Comparison of ENCODE assay signal across 24 cellular contexts in genomic region chr12:5114436-5114835, GRCh38.
DNase-seq lines count a peak whose midpoint lies in the region; ATAC-seq and TF ChIP-seq lines count a peak whose summit lies in the region.
"Had no signal": no experiment of that assay in that cellular context is flagged by ENCODE, and none has a peak within 500 bp of the region (broad histone marks: within the 10 kb centered on the region; RNA-seq: fewer than 3 reads in every experiment).

No MANE protein-coding gene starts in this region.

- H3K79me2 ChIP-seq in osteoblast (ENCODE audit: insufficient read depth, low read length) = no peaks in the 10 kb centered on the region

- no peak overlapping the region for H3K4me3 ChIP-seq in choroid plexus epithelial cell (ENCODE audit: low read depth, low read length)
- H3K4me3 ChIP-seq in lung = no peak overlapping the region
- H3K4me3 ChIP-seq in osteoblast (ENCODE audit: insufficient read depth, low read length) = no peak overlapping the region
- H3K4me3 ChIP-seq: BLaER1 treated with 17β-estradiol and CSF1 and Interleukin-3, amounts not matched to agents 10 nM and 100 nM; GM23338 had no signal

- TF ChIP-seq CTCF in choroid plexus epithelial cell (conservative IDR thresholded peaks at IDR 0.05; ENCODE audit: low read depth, low read length) (no peak), lung (IDR thresholded peaks at IDR 0.05; ENCODE audit: control extremely low read depth, extremely low read depth) (no peak), osteoblast (IDR thresholded peaks at IDR 0.05; ENCODE audit: extremely low read depth, low read depth, low read length) (no peak)

- H2AFZ ChIP-seq in osteoblast (ENCODE audit: low read length) = no peak overlapping the region
- H2AFZ ChIP-seq: GM23338 had no signal

- H3K9me3 ChIP-seq in lung (ENCODE audit: control insufficient read depth in 2 of 2, insufficient read depth in 1 of 2, low read length in 1 of 2) (no peaks in the 10 kb centered on the region), osteoblast (ENCODE audit: low read depth, low read length) (no peaks in the 10 kb centered on the region)
- H3K9me3 ChIP-seq: BLaER1 treated with 17β-estradiol and CSF1 and Interleukin-3, amounts not matched to agents 10 nM and 100 nM had no signal

- H3K36me3 ChIP-seq in lung (ENCODE audit: control insufficient read depth in 2 of 2, insufficient read depth in 2 of 2, low read length in 2 of 2) (no peaks in the 10 kb centered on the region), osteoblast (ENCODE audit: insufficient read depth, low read length) (no peaks in the 10 kb centered on the region)
- H3K36me3 ChIP-seq: BLaER1 treated with 17β-estradiol and CSF1 and Interleukin-3, amounts not matched to agents 10 nM and 100 nM had no signal

- H3K4me2 ChIP-seq in osteoblast (ENCODE audit: insufficient read depth, low read length) = no peak overlapping the region
- H3K4me2 ChIP-seq: BLaER1 treated with 17β-estradiol and CSF1 and Interleukin-3, amounts not matched to agents 10 nM and 100 nM; GM23338; KMS-11 had no signal

- H3K27ac ChIP-seq in lung (ENCODE audit: low read depth in 1 of 2, low read length in 1 of 2) (peak overlapping the region in 1 of 2 donors; percentile 67), osteoblast (ENCODE audit: low read depth, low read length) (no peak overlapping the region)
- H3K27ac ChIP-seq: 22Rv1; BLaER1 treated with 17β-estradiol and CSF1 and Interleukin-3, amounts not matched to agents 10 nM and 100 nM; KMS-11 had no signal

- H3K27me3 ChIP-seq in lung (ENCODE audit: control insufficient read depth, insufficient read depth) (no peaks in the 10 kb centered on the region), osteoblast (ENCODE audit: insufficient read depth, low read length) (no peaks in the 10 kb centered on the region)
- H3K27me3 ChIP-seq: BLaER1 treated with 17β-estradiol and CSF1 and Interleukin-3, amounts not matched to agents 10 nM and 100 nM had no signal

- peaks cover 0 to 2% of the 10 kb centered on the region in 2 donors for H3K4me1 ChIP-seq in lung (ENCODE audit: control insufficient read depth in 2 of 2, insufficient read depth in 2 of 2, low read length in 2 of 2)
- H3K4me1 ChIP-seq in osteoblast (ENCODE audit: insufficient read depth, low read length) = no peaks in the 10 kb centered on the region
- H3K4me1 ChIP-seq: BLaER1 treated with 17β-estradiol and CSF1 and Interleukin-3, amounts not matched to agents 10 nM and 100 nM had no signal

- peak; percentile 19 for ATAC-seq in lung (ENCODE audit: insufficient read depth, low FRiP score)
- no peak for ATAC-seq in GM21367 (IDR thresholded peaks at IDR 0.05; ENCODE audit: unreplicated experiment)
- ATAC-seq in activated CD4-positive, CD25-positive, alpha-beta regulatory T cell treated with anti-CD3 and anti-CD28 coated beads, Interleukin-2, amount 50 U/mL, for 24 hours = no peak
- ATAC-seq: CD8-positive, alpha-beta T cell; GM23338; Right ventricle myocardium inferior had no signal

- DNase-seq in DMS53 (lab: John Stamatoyannopoulos, UW) (peak; percentile 60), DMS53 treated with DMSO at 0.1 percent for 48 hours (lab: John Stamatoyannopoulos, UW; ENCODE audit: unreplicated experiment) (no peak), choroid plexus epithelial cell (ENCODE audit: low read depth) (peak; percentile 15), lung (ENCODE audit: low spot score) (peak; percentile 41), NCI-H774 (lab: John Stamatoyannopoulos, UW) (no peak), osteoblast (ENCODE audit: insufficient read length, low spot score, missing footprints) (no peak)
- DNase-seq: CD8-positive, alpha-beta T cell; DMS153; GDM1; HCEC 1CT; NCI-H1105; NCI-H146; NCI-H2029; NCI-H2227 treated with DMSO at 0.1 percent for 48 hours; NCI-H510A; NCI-H748 treated with DMSO at 0.1 percent for 48 hours; SW 1271 had no signal

- 43 to 49% methylated on average over 7 of the region's 7 CpGs for WGBS in lung, 2 donors

- H4K20me1 ChIP-seq in osteoblast (ENCODE audit: insufficient read depth, low read length) = no peaks in the 10 kb centered on the region
- H4K20me1 ChIP-seq: BLaER1 treated with 17β-estradiol and CSF1 and Interleukin-3, amounts not matched to agents 10 nM and 100 nM had no signal

Comparison
In these comparisons a context has a peak if more than half of its experiments do, and no peak if none do; other contexts are left out.
1. DNase-seq: peak in DMS53 (single experiment), choroid plexus epithelial cell (single experiment) and lung (single experiment); none in DMS53 treated with DMSO at 0.1 percent for 48 hours (single experiment), NCI-H774 (single experiment) and osteoblast (single experiment).